ENCODE assay signal across 13 cellular contexts in the genomic region with DNA sequence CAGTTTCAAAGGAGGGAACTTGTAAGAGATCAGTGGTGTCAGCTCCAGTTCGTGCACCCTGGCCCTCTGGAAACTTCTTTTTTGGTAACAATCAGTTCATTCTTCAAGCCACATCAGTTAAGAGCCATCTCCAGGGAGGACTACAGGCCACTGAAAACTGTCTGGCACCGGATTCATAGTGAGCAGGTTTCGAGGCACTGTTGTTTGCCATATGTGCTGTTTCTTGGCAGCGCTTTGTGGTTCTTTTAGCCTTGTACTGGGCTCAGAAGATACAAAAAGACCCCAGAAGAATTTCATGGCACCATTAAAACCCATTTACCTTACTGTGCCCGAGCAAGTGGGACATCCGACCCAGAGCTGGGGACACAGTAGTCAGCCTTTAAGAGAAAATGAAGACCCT.
"Had no signal": no experiment of that assay in that cellular context is flagged by ENCODE, and none has a peak within 500 bp of the region (broad histone marks: within the 10 kb centered on the region; RNA-seq: fewer than 3 reads in every experiment).

No MANE protein-coding gene starts in this region.

- H3K27me3 ChIP-seq: colonic mucosa, esophagus muscularis mucosa, left lung, thyroid gland had no signal

- H3K4me3 Mint-ChIP-seq: activated CD4-positive, alpha-beta T cell treated with anti-CD3 and anti-CD28 coated beads for 36 hours; naive thymus-derived CD8-positive, alpha-beta T cell; stimulated activated memory B cell treated with anti-CD40 and anti-IgM and Interleukin-4, amounts not matched to agents 10 μg/mL and 1 μg/mL and 100 μg/mL, for 72 hours had no signal

- H3K27me3 Mint-ChIP-seq: activated CD4-positive, alpha-beta T cell treated with anti-CD3 and anti-CD28 coated beads for 36 hours; naive thymus-derived CD8-positive, alpha-beta T cell; stimulated activated memory B cell treated with anti-CD40 and anti-IgM and Interleukin-4, amounts not matched to agents 10 μg/mL and 1 μg/mL and 100 μg/mL, for 72 hours had no signal

- H3K27ac Mint-ChIP-seq: activated CD4-positive, alpha-beta T cell treated with anti-CD3 and anti-CD28 coated beads for 36 hours; activated T-helper 2 cell treated with anti-CD3 and anti-CD28 coated beads, Interferon-gamma antibody, Interleukin-2, Interleukin-4, amounts not matched to agents 10 μg/mL and 5 μg/mL and 100 μg/mL, durations not matched to agents 14 hours and 24 hours and 36 hours; stimulated activated memory B cell treated with anti-CD40 and anti-IgM and Interleukin-4, amounts not matched to agents 10 μg/mL and 1 μg/mL and 100 μg/mL, for 72 hours had no signal

- H3K36me3 ChIP-seq: colonic mucosa, thyroid gland had no signal

- H3K4me1 ChIP-seq: colonic mucosa, left lung, thyroid gland had no signal

- H3K4me1 Mint-ChIP-seq: stimulated activated memory B cell treated with anti-CD40 and anti-IgM and Interleukin-4, amounts not matched to agents 10 μg/mL and 1 μg/mL and 100 μg/mL, for 72 hours had no signal

- H3K9me3 Mint-ChIP-seq: activated T-helper 2 cell treated with anti-CD3 and anti-CD28 coated beads, Interferon-gamma antibody, Interleukin-2, Interleukin-4, amounts not matched to agents 10 μg/mL and 5 μg/mL and 100 μg/mL, durations not matched to agents 14 hours and 24 hours and 36 hours; naive thymus-derived CD8-positive, alpha-beta T cell; stimulated activated memory B cell treated with anti-CD40 and anti-IgM and Interleukin-4, amounts not matched to agents 10 μg/mL and 1 μg/mL and 100 μg/mL, for 72 hours had no signal

- H3K27ac ChIP-seq: colonic mucosa, esophagus muscularis mucosa, left lung, thyroid gland had no signal

- ATAC-seq: activated CD4-positive, alpha-beta T cell treated with anti-CD3 and anti-CD28 coated beads for 36 hours; left lung; mucosa of descending colon; naive thymus-derived CD8-positive, alpha-beta T cell; stimulated activated memory B cell treated with anti-CD40 and anti-IgM and Interleukin-4, amounts not matched to agents 10 μg/mL and 1 μg/mL and 100 μg/mL, for 72 hours had no signal

- H3K9me3 ChIP-seq: colonic mucosa, esophagus muscularis mucosa, left lung, mucosa of descending colon, thyroid gland had no signal

- H3K4me3 ChIP-seq: colonic mucosa, esophagus muscularis mucosa, left lung, mucosa of descending colon, thyroid gland had no signal

- DNase-seq: activated CD4-positive, alpha-beta T cell treated with anti-CD3 and anti-CD28 coated beads for 36 hours; activated naive CD4-positive, alpha-beta T cell treated with anti-CD3 and anti-CD28 coated beads, Interleukin-2, amount 50 U/mL, for 16 hours; colonic mucosa; effector CD4-positive, alpha-beta T cell; hypothalamus; kidney; left lung; mucosa of descending colon; naive thymus-derived CD8-positive, alpha-beta T cell; thyroid gland had no signal
